Comparison of ENCODE assay signal across 1 cellular context in genomic region chr22:41181349-41182241, GRCh38.
TF ChIP-seq lines count a peak whose summit lies in the region.

No MANE protein-coding gene starts in this region.

TF ChIP-seq in H1, 55 proteins besides CTCF, POLR2A, EP300 and RAD21 (continued from another document):
- peak; percentile 81 for TF ChIP-seq MAX (IDR thresholded peaks at IDR 0.05)
- no peak for TF ChIP-seq FOSL1 (IDR thresholded peaks at IDR 0.05; ENCODE audit: insufficient read depth, low read depth, low read length)
- no peak for TF ChIP-seq CHD1 (IDR thresholded peaks at IDR 0.05; ENCODE audit: low read depth, low read length)
- no peak for TF ChIP-seq RFX5 (IDR thresholded peaks at IDR 0.05; ENCODE audit: borderline replicate concordance, low read depth, low read length)
- TF ChIP-seq E2F6 (IDR thresholded peaks at IDR 0.05) = peak; percentile 69; the same call in 1 of the 2 replicates
- TF ChIP-seq POLR2AphosphoS5 (IDR thresholded peaks at IDR 0.05; ENCODE audit: low read depth, low read length) = peak; percentile 84; the same call in 1 of the 2 replicates
- TF ChIP-seq EZH2 (IDR thresholded peaks at IDR 0.05; ENCODE audit: low read depth, low read length, severe bottlenecking) = no peak
- TF ChIP-seq ZNF274 (IDR thresholded peaks at IDR 0.05; ENCODE audit: borderline replicate concordance, extremely low read depth, low read length) = no peak
